22 cellular contexts compared by ENCODE assay signal in the genomic region with DNA sequence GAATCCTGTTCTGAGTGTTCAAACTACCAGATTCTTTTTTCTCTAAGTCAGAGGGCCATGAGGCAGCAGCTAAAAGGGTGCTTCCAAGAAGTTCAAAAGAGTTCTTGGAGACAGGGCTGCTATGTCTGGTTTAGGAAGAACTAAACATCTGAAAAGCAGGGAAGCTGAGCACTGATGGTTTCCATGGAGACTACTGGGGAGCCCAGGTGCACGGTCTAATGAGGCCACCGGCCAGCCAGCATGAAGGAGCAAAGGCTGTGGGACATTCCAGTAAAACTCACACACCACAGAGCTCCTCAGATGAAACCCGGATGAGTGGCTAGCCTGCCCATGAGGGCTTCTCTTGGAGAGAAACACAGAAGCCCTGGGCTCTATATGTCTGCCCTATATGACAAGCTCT.
"Had no signal": no experiment of that assay in that cellular context is flagged by ENCODE, and none has a peak within 500 bp of the region (broad histone marks: within the 10 kb centered on the region; RNA-seq: fewer than 3 reads in every experiment).

No MANE protein-coding gene starts in this region.

- H3K27ac ChIP-seq: colonic mucosa, esophagus muscularis mucosa, neutrophil, ovary, psoas muscle, tibial artery had no signal

- H3K27me3 ChIP-seq: colonic mucosa, esophagus muscularis mucosa, neutrophil, ovary, tibial artery had no signal

- ATAC-seq: activated T-cell treated with anti-CD3 and anti-CD28 coated beads, Interleukin-2, amount 50 U/mL, for 4 hours; left ventricle myocardium superior; natural killer cell; psoas muscle; right cardiac atrium had no signal

- H3K36me3 ChIP-seq: colonic mucosa, esophagus muscularis mucosa, neutrophil, ovary, tibial artery had no signal

- DNase-seq: activated B cell treated with CpG ODN at 0.5 μM for 24 hours; activated CD4-positive, alpha-beta T cell treated with anti-CD3 and anti-CD28 coated beads for 4 hours; activated CD4-positive, alpha-beta T cell treated with anti-CD3 and anti-CD28 coated beads, Interleukin-2, amount 50 U/mL, for 48 hours; activated CD8-positive, alpha-beta memory T cell treated with anti-CD3 and anti-CD28 coated beads, Interleukin-2, amount 50 U/mL, for 48 hours; activated naive CD4-positive, alpha-beta T cell treated with Interleukin-2 at 50 U/mL for 16 hours; activated naive CD8-positive, alpha-beta T cell treated with anti-CD3 and anti-CD28 coated beads for 36 hours; activated T-cell treated with anti-CD3 and anti-CD28 coated beads, Interleukin-2, amount 50 U/mL, for 4 hours; central memory CD4-positive, alpha-beta T cell; colonic mucosa; glutamatergic neuron; hippocampal formation; left ventricle myocardium superior; mammary epithelial cell; natural killer cell; ovary; psoas muscle; right cardiac atrium; substantia nigra; T1000; tibial artery had no signal

- H3K4me1 ChIP-seq: colonic mucosa, esophagus muscularis mucosa, psoas muscle, tibial artery had no signal

- H3K4me3 ChIP-seq: colonic mucosa, esophagus muscularis mucosa, ovary, psoas muscle, tibial artery had no signal

- H3K9me3 ChIP-seq: colonic mucosa, esophagus muscularis mucosa, neutrophil, psoas muscle had no signal
